9 cellular contexts compared by ENCODE assay signal in genomic region chr20:2133318-2134183, GRCh38. TPM values are rescaled to one million over a fixed set of nuclear protein-coding genes. Genes with fewer than 3 reads are reported as not detected.
DNase-seq lines count a peak whose midpoint lies in the region; ATAC-seq and TF ChIP-seq lines count a peak whose summit lies in the region.
"Had no signal": no experiment of that assay in that cellular context is flagged by ENCODE, and none has a peak within 500 bp of the region (broad histone marks: within the 10 kb centered on the region; RNA-seq: fewer than 3 reads in every experiment).

No MANE protein-coding gene starts in this region.

- peak overlapping the region; percentile 41 for H3K4me2 ChIP-seq in PC-3 (ENCODE audit: low read length)

- DNase-seq in CD1c-positive myeloid dendritic cell (ENCODE audit: extremely low spot score) (peak; percentile 20), PC-3 (peak; percentile 55), fibroblast of peridontal ligament (ENCODE audit: extremely low read depth) (peak; percentile 96), psoas muscle (peak in 1 of 2 donors; percentile 41), SKM-1 treated with dmso at 0.1 percent for 144 hours (lab: John Stamatoyannopoulos, UW; ENCODE audit: unreplicated experiment) (no peak), mucosa of gallbladder (ENCODE audit: low spot score) (no peak)
- DNase-seq: NCI-H526 treated with DMSO at 0.1 percent for 48 hours had no signal

- peaks cover 30% of the 10 kb centered on the region for H4K20me1 ChIP-seq in PC-3 (ENCODE audit: low read length)

- no TSS peak for BruUV-seq in PC-3 (replicated peaks; lab: Mats Ljungman, UMichigan)

- WGBS in psoas muscle, 3 donors: 64 to 78% (median 68%) methylated on average over 9 of the region's 9 CpGs

- CTCF ChIA-PET in PC-3 (lab: Charles Lee): interaction anchor here (0.5 kb wide), 1 partner anchor 33 kb away, joined by 4 read pairs; no protein-coding TSS in a partner anchor

- POLR2A ChIA-PET in PC-3 (lab: Charles Lee; ENCODE audit: unreplicated experiment): no interaction called here

- H3K4me3 ChIP-seq in PC-3 (ENCODE audit: low read length) (peak overlapping the region; percentile 1; the same call in 1 of the 2 replicates), psoas muscle (no peak overlapping the region)

- peaks cover 15% of the 10 kb centered on the region for H3F3A ChIP-seq in PC-3 (ENCODE audit: low read length, unreplicated experiment)

- intact Hi-C loops in PC-3 (cut with micrococcal nuclease) (no loop called here), psoas muscle (cut with DNase I) (no loop called here)

- H3K9me3 ChIP-seq in PC-3 (ENCODE audit: low read length) (no peaks in the 10 kb centered on the region), psoas muscle (no peaks in the 10 kb centered on the region)

- H3K36me3 ChIP-seq in PC-3 (ENCODE audit: low read depth, low read length) (no peaks in the 10 kb centered on the region), psoas muscle (ENCODE audit: insufficient read depth in 1 of 2, low read depth in 1 of 2) (no peaks in the 10 kb centered on the region)

- H3K27ac ChIP-seq in PC-3 (ENCODE audit: low read length): peak overlapping the region; percentile 64
- H3K27ac ChIP-seq in psoas muscle: peak overlapping the region; percentile 51

- H3K9me2 ChIP-seq in PC-3 (replicated peaks; ENCODE audit: low read length): no peaks in the 10 kb centered on the region

- H3K4me1 ChIP-seq in PC-3 (ENCODE audit: insufficient read depth, low read length): peaks cover 40% of the 10 kb centered on the region
- peaks cover 58% of the 10 kb centered on the region for H3K4me1 ChIP-seq in psoas muscle

- ATAC-seq in PC-3 (peak; percentile 33), psoas muscle (peak in 3 of 4 donors; percentile 16 to 26 (median 26)), GM19467 (IDR thresholded peaks at IDR 0.05; ENCODE audit: unreplicated experiment) (no peak), HG03097 (IDR thresholded peaks at IDR 0.05; ENCODE audit: low FRiP score, unreplicated experiment) (no peak)

- no peak overlapping the region for H2AFZ ChIP-seq in PC-3 (ENCODE audit: low read length)

- TF ChIP-seq CTCF in PC-3 (conservative IDR thresholded peaks at IDR 0.05; ENCODE audit: low read depth, low read length) (no peak), psoas muscle (IDR thresholded peaks at IDR 0.05) (no peak)

- no peak overlapping the region for H3K9ac ChIP-seq in PC-3 (ENCODE audit: low read length)

- H3K27me3 ChIP-seq in PC-3 (ENCODE audit: low read length) (no peaks in the 10 kb centered on the region), psoas muscle (ENCODE audit: insufficient read depth in 3 of 3, low read length in 2 of 3) (no peaks in the 10 kb centered on the region)

- H3K79me2 ChIP-seq in PC-3 (ENCODE audit: low read length): peaks cover 94% of the 10 kb centered on the region

RNA-seq across cellular contexts. Expression of gene STK35, which starts 31.9 kb away (rescaled TPM):
- total RNA-seq in PC-3 (2014; rRNA removed) (38.4 and 54.3 TPM in 2 replicates), psoas muscle (1 to 10 TPM; 4.8 to 8.3 (median 5.4) TPM), mucosa of gallbladder (21.0 TPM)
- polyA plus RNA-seq in psoas muscle: 1 to 10 TPM; 2.5 to 3.4 (median 2.7) TPM

Comparison
In these comparisons a context has a peak if more than half of its experiments do, and no peak if none do; other contexts are left out.
1. DNase-seq: peak in CD1c-positive myeloid dendritic cell (single experiment), PC-3 (single experiment) and fibroblast of peridontal ligament (single experiment); none in SKM-1 treated with dmso at 0.1 percent for 144 hours (single experiment) and mucosa of gallbladder (single experiment).
2. ATAC-seq: peak in PC-3 (single experiment) and psoas muscle (3 of 4); none in GM19467 (single experiment) and HG03097 (single experiment).